1 cellular context compared by ENCODE assay signal in the genomic region with DNA sequence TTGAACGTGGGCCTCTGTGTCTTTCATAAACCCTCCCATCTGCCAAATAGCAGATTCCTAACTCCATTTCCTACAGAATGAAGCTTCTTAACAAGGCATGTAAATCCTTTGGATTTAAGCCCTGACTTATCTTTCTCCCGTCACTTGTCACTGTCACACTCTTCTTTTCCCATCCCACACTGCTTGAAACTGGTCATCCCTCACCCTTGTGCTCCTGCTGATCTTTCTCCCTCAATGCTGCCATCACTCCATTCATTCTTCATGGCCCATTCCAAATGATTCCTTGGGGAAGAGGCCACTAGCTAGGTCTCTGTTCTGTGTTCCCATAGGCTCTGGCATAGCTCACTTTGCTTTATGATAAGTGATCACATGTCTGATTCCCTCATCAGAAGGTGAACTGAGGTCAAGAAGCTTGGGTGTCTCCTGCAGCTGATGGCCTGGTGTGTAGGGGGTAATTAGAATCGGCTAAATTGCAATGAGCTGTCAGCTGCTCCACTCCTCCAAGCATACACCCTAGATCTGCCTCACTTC.
A peak's percentile ranks its signal among the peaks of the same experiment; 100 is the strongest.
TF ChIP-seq lines count a peak whose summit lies in the region.

No MANE protein-coding gene starts in this region.

TF ChIP-seq in K562, 482 proteins besides CTCF, POLR2A, EP300 and RAD21 (continued from another document and continues in another):
- TF ChIP-seq, protein P1, sequence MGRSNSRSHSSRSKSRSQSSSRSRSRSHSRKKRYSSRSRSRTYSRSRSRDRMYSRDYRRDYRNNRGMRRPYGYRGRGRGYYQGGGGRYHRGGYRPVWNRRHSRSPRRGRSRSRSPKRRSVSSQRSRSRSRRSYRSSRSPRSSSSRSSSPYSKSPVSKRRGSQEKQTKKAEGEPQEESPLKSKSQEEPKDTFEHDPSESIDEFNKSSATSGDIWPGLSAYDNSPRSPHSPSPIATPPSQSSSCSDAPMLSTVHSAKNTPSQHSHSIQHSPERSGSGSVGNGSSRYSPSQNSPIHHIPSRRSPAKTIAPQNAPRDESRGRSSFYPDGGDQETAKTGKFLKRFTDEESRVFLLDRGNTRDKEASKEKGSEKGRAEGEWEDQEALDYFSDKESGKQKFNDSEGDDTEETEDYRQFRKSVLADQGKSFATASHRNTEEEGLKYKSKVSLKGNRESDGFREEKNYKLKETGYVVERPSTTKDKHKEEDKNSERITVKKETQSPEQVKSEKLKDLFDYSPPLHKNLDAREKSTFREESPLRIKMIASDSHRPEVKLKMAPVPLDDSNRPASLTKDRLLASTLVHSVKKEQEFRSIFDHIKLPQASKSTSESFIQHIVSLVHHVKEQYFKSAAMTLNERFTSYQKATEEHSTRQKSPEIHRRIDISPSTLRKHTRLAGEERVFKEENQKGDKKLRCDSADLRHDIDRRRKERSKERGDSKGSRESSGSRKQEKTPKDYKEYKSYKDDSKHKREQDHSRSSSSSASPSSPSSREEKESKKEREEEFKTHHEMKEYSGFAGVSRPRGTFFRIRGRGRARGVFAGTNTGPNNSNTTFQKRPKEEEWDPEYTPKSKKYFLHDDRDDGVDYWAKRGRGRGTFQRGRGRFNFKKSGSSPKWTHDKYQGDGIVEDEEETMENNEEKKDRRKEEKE (IDR thresholded peaks at IDR 0.05; ENCODE audit: borderline replicate concordance in 1 of 2, control insufficient read depth in 1 of 2, low read depth in 2 of 2, low read length in 1 of 2) = peak in 1 of 2 experiments; percentile 60; a peak in 1 of 4 replicates
- TF ChIP-seq ZNF586 (CRISPR knock-in tag; conservative IDR thresholded peaks at IDR 0.05) (no peak), IRF2 (CRISPR knock-in tag; IDR thresholded peaks at IDR 0.05) (no peak), KLF13 (tag; IDR thresholded peaks at IDR 0.05; ENCODE audit: borderline replicate concordance, low read depth) (no peak), MTA3 (IDR thresholded peaks at IDR 0.05; ENCODE audit: borderline replicate concordance) (no peak), HDAC1 (IDR thresholded peaks at IDR 0.05) (peak in 1 of 2 experiments; percentile 40; a peak in 1 of 4 replicates), ZFPM2 (CRISPR knock-in tag; IDR thresholded peaks at IDR 0.05) (no peak), MEIS2 (IDR thresholded peaks at IDR 0.05; ENCODE audit: partially characterized antibody) (peak; percentile 39), KDM1A (IDR thresholded peaks at IDR 0.05) (0 out of 4 replicates have a peak, but pooled peaks of 1 of the 2 experiments have one; percentile 25), PTTG1 (tag; IDR thresholded peaks at IDR 0.05; ENCODE audit: low read depth) (no peak), ZNF583 (CRISPR knock-in tag; IDR thresholded peaks at IDR 0.05) (no peak), NCOA4 (IDR thresholded peaks at IDR 0.05; ENCODE audit: partially characterized antibody) (no peak), HMGN3 (IDR thresholded peaks at IDR 0.05; ENCODE audit: borderline replicate concordance, extremely low read depth, insufficient read length, low read depth, low read length) (no peak), U2AF1 (optimal IDR thresholded peaks at IDR 0.05; ENCODE audit: low read depth, low read length) (no peak), NBN (IDR thresholded peaks at IDR 0.05; ENCODE audit: low read depth) (no peak), ZNF175 (CRISPR knock-in tag; IDR thresholded peaks at IDR 0.05; ENCODE audit: low read depth) (no peak), GABPA (tag; conservative IDR thresholded peaks at IDR 0.05; ENCODE audit: low read depth) (no peak), NR2C2 (CRISPR knock-in tag; IDR thresholded peaks at IDR 0.05) (no peak), NR2C2 (tag; IDR thresholded peaks at IDR 0.05) (peak; percentile 65), ETV1 (tag; conservative IDR thresholded peaks at IDR 0.05; ENCODE audit: low read depth) (no peak), SP1 (CRISPR knock-in tag; IDR thresholded peaks at IDR 0.05) (no peak), SMARCE1 (IDR thresholded peaks at IDR 0.05) (no peak), SAFB (IDR thresholded peaks at IDR 0.05; ENCODE audit: borderline replicate concordance, low read depth, low read length) (no peak), CBFA2T3 (IDR thresholded peaks at IDR 0.05) (no peak), PHB2 (IDR thresholded peaks at IDR 0.05; ENCODE audit: low read depth) (no peak), PTBP1 (IDR thresholded peaks at IDR 0.05; ENCODE audit: low read depth, low read length) (no peak), FUS (optimal IDR thresholded peaks at IDR 0.05; ENCODE audit: low read depth, low read length) (no peak), POLR2H (tag; IDR thresholded peaks at IDR 0.05; ENCODE audit: low read depth) (no peak), ZBTB1 (CRISPR knock-in tag; IDR thresholded peaks at IDR 0.05; ENCODE audit: borderline replicate concordance, low read depth) (no peak), TRIM28 (IDR thresholded peaks at IDR 0.05) (no peak), ATF1 (CRISPR knock-in tag; IDR thresholded peaks at IDR 0.05) (no peak), ATF1 (tag; IDR thresholded peaks at IDR 0.05) (no peak), ZNF324 (CRISPR knock-in tag; IDR thresholded peaks at IDR 0.05) (no peak), THRAP3 (IDR thresholded peaks at IDR 0.05; ENCODE audit: borderline replicate concordance) (no peak), ZSCAN29 (IDR thresholded peaks at IDR 0.05) (no peak), NCOA6 (IDR thresholded peaks at IDR 0.05) (no peak), ZNF12 (CRISPR knock-in tag; IDR thresholded peaks at IDR 0.05) (no peak)
- TF ChIP-seq, protein P2, sequence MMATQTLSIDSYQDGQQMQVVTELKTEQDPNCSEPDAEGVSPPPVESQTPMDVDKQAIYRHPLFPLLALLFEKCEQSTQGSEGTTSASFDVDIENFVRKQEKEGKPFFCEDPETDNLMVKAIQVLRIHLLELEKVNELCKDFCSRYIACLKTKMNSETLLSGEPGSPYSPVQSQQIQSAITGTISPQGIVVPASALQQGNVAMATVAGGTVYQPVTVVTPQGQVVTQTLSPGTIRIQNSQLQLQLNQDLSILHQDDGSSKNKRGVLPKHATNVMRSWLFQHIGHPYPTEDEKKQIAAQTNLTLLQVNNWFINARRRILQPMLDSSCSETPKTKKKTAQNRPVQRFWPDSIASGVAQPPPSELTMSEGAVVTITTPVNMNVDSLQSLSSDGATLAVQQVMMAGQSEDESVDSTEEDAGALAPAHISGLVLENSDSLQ (IDR thresholded peaks at IDR 0.05) = peak; percentile 52
- TF ChIP-seq, protein P3, sequence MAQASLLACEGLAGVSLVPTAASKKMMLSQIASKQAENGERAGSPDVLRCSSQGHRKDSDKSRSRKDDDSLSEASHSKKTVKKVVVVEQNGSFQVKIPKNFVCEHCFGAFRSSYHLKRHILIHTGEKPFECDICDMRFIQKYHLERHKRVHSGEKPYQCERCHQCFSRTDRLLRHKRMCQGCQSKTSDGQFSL (CRISPR knock-in tag; IDR thresholded peaks at IDR 0.05) = no peak
- TF ChIP-seq, protein P3 (tag; IDR thresholded peaks at IDR 0.05) = peak in 1 of 2 experiments; percentile 37; a peak in 1 of 4 replicates
- TF ChIP-seq, protein P4, sequence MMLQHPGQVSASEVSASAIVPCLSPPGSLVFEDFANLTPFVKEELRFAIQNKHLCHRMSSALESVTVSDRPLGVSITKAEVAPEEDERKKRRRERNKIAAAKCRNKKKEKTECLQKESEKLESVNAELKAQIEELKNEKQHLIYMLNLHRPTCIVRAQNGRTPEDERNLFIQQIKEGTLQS (IDR thresholded peaks at IDR 0.05) = no peak
- TF ChIP-seq, protein P4 (CRISPR knock-in tag; conservative IDR thresholded peaks at IDR 0.05) = no peak
- TF ChIP-seq, protein P5, sequence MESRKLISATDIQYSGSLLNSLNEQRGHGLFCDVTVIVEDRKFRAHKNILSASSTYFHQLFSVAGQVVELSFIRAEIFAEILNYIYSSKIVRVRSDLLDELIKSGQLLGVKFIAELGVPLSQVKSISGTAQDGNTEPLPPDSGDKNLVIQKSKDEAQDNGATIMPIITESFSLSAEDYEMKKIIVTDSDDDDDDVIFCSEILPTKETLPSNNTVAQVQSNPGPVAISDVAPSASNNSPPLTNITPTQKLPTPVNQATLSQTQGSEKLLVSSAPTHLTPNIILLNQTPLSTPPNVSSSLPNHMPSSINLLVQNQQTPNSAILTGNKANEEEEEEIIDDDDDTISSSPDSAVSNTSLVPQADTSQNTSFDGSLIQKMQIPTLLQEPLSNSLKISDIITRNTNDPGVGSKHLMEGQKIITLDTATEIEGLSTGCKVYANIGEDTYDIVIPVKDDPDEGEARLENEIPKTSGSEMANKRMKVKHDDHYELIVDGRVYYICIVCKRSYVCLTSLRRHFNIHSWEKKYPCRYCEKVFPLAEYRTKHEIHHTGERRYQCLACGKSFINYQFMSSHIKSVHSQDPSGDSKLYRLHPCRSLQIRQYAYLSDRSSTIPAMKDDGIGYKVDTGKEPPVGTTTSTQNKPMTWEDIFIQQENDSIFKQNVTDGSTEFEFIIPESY (CRISPR knock-in tag; IDR thresholded peaks at IDR 0.05) = no peak
- TF ChIP-seq, protein P6, sequence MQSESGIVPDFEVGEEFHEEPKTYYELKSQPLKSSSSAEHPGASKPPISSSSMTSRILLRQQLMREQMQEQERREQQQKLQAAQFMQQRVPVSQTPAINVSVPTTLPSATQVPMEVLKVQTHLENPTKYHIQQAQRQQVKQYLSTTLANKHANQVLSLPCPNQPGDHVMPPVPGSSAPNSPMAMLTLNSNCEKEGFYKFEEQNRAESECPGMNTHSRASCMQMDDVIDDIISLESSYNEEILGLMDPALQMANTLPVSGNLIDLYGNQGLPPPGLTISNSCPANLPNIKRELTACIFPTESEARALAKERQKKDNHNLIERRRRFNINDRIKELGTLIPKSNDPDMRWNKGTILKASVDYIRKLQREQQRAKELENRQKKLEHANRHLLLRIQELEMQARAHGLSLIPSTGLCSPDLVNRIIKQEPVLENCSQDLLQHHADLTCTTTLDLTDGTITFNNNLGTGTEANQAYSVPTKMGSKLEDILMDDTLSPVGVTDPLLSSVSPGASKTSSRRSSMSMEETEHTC (IDR thresholded peaks at IDR 0.05) = no peak
- TF ChIP-seq, protein P7, sequence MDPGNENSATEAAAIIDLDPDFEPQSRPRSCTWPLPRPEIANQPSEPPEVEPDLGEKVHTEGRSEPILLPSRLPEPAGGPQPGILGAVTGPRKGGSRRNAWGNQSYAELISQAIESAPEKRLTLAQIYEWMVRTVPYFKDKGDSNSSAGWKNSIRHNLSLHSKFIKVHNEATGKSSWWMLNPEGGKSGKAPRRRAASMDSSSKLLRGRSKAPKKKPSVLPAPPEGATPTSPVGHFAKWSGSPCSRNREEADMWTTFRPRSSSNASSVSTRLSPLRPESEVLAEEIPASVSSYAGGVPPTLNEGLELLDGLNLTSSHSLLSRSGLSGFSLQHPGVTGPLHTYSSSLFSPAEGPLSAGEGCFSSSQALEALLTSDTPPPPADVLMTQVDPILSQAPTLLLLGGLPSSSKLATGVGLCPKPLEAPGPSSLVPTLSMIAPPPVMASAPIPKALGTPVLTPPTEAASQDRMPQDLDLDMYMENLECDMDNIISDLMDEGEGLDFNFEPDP (CRISPR knock-in tag; IDR thresholded peaks at IDR 0.05) = no peak
- TF ChIP-seq, protein P8, sequence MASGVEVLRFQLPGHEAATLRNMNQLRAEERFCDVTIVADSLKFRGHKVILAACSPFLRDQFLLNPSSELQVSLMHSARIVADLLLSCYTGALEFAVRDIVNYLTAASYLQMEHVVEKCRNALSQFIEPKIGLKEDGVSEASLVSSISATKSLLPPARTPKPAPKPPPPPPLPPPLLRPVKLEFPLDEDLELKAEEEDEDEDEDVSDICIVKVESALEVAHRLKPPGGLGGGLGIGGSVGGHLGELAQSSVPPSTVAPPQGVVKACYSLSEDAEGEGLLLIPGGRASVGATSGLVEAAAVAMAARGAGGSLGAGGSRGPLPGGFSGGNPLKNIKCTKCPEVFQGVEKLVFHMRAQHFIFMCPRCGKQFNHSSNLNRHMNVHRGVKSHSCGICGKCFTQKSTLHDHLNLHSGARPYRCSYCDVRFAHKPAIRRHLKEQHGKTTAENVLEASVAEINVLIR (CRISPR knock-in tag; IDR thresholded peaks at IDR 0.05) = no peak
- TF ChIP-seq, protein P9, sequence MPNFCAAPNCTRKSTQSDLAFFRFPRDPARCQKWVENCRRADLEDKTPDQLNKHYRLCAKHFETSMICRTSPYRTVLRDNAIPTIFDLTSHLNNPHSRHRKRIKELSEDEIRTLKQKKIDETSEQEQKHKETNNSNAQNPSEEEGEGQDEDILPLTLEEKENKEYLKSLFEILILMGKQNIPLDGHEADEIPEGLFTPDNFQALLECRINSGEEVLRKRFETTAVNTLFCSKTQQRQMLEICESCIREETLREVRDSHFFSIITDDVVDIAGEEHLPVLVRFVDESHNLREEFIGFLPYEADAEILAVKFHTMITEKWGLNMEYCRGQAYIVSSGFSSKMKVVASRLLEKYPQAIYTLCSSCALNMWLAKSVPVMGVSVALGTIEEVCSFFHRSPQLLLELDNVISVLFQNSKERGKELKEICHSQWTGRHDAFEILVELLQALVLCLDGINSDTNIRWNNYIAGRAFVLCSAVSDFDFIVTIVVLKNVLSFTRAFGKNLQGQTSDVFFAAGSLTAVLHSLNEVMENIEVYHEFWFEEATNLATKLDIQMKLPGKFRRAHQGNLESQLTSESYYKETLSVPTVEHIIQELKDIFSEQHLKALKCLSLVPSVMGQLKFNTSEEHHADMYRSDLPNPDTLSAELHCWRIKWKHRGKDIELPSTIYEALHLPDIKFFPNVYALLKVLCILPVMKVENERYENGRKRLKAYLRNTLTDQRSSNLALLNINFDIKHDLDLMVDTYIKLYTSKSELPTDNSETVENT (CRISPR knock-in tag; IDR thresholded peaks at IDR 0.05) = no peak
- TF ChIP-seq, protein P10, sequence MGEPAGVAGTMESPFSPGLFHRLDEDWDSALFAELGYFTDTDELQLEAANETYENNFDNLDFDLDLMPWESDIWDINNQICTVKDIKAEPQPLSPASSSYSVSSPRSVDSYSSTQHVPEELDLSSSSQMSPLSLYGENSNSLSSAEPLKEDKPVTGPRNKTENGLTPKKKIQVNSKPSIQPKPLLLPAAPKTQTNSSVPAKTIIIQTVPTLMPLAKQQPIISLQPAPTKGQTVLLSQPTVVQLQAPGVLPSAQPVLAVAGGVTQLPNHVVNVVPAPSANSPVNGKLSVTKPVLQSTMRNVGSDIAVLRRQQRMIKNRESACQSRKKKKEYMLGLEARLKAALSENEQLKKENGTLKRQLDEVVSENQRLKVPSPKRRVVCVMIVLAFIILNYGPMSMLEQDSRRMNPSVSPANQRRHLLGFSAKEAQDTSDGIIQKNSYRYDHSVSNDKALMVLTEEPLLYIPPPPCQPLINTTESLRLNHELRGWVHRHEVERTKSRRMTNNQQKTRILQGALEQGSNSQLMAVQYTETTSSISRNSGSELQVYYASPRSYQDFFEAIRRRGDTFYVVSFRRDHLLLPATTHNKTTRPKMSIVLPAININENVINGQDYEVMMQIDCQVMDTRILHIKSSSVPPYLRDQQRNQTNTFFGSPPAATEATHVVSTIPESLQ (CRISPR knock-in tag; IDR thresholded peaks at IDR 0.05) = no peak
